ENCODE assay signal across 11 cellular contexts in the genomic region with DNA sequence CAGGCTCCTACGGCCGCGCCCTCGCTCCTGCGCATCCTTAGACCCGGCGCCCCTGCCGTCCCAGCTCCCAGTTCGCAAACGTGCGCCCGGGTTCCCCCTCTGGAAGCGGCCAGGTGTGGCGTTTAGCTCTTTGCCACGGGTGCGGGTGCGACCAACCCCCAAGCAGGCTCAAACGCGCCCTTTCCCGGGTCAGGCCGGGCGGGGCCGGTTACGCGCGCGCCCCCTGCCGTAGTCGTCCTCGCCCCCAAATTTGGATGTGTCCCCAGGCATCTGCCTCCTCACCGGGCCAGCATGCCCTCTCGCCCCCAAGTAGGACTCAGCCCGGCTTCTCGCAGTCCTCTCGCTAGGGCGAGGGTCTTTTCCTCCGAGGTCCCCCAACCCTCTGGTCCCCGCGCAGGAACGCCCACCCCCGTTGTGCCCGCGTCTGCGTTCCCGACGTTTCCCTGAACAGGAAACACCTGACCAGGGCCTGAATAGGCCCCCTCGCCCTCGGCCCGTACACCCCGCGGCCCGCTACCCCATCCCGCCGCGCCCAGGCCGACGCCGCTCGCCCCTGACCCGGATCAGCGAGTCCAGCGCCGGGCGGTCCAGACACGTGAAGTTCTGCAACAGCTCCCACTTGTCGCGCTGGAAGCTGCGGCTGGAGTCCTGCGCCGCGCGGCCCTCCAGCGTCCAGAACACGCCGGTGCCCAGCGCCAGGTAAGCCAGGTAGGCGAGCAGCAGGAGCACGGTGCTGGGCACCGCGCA. TPM values are rescaled to one million over a fixed set of nuclear protein-coding genes. Genes with fewer than 3 reads are reported as not detected.
A peak's percentile ranks its signal among the peaks of the same experiment; 100 is the strongest.
DNase-seq lines count a peak whose midpoint lies in the region; ATAC-seq and TF ChIP-seq lines count a peak whose summit lies in the region.
"Had no signal": no experiment of that assay in that cellular context is flagged by ENCODE, and none has a peak within 500 bp of the region (broad histone marks: within the 10 kb centered on the region; RNA-seq: fewer than 3 reads in every experiment).

No MANE protein-coding gene starts in this region.

- H3K27me3 ChIP-seq in BLaER1 treated with 17β-estradiol and CSF1 and Interleukin-3, amounts not matched to agents 10 nM and 100 nM: peaks cover 34 to 53% (median 41%) of the 10 kb centered on the region in 11 experiments
- H3K27me3 ChIP-seq in heart left ventricle (peaks cover 17 to 59% (median 41%) of the 10 kb centered on the region in 9 donors), parathyroid adenoma (ENCODE audit: control insufficient read depth, insufficient read depth, low read length) (peaks cover 14% of the 10 kb centered on the region), MG63 (no peaks in the 10 kb centered on the region)

- peak overlapping the region; percentile 22 to 74 (median 53); a peak in 19 of 22 replicates for H3K9ac ChIP-seq in BLaER1 treated with 17β-estradiol and CSF1 and Interleukin-3, amounts not matched to agents 10 nM and 100 nM
- H3K9ac ChIP-seq in parathyroid adenoma: no peak overlapping the region

- ATAC-seq in heart left ventricle: peak in 1 of 4 donors; percentile 28
- no peak for ATAC-seq in HG02938 (IDR thresholded peaks at IDR 0.05; ENCODE audit: unreplicated experiment)
- ATAC-seq: gastroesophageal sphincter had no signal

- peak overlapping the region; percentile 41 to 66 (median 58) for H3K4me3 ChIP-seq in BLaER1 treated with 17β-estradiol and CSF1 and Interleukin-3, amounts not matched to agents 10 nM and 100 nM
- H3K4me3 ChIP-seq in heart left ventricle (peak overlapping the region; percentile 10 to 57 (median 32)), parathyroid adenoma (ENCODE audit: low read depth, low read length) (peak overlapping the region; percentile 14), MG63 (no peak overlapping the region)
- H3K4me3 ChIP-seq: PC-9 had no signal

- TF ChIP-seq CTCF in heart left ventricle (IDR thresholded peaks at IDR 0.05) (no peak), parathyroid adenoma (IDR thresholded peaks at IDR 0.05) (no peak)

- TF ChIP-seq POLR2A in heart left ventricle (IDR thresholded peaks at IDR 0.05): no peak

- no peaks in the 10 kb centered on the region for H3K79me2 ChIP-seq in parathyroid adenoma

- H3K4me2 ChIP-seq in BLaER1 treated with 17β-estradiol and CSF1 and Interleukin-3, amounts not matched to agents 10 nM and 100 nM: peak overlapping the region; percentile 91 to 100 (median 99)
- peak overlapping the region; percentile 51 for H3K4me2 ChIP-seq in parathyroid adenoma (ENCODE audit: low read length)
- H3K4me2 ChIP-seq: PC-9 had no signal

- peak overlapping the region in 7 of 11 experiments; percentile 7 to 73 (median 55); a peak in 13 of 22 replicates for H3K27ac ChIP-seq in BLaER1 treated with 17β-estradiol and CSF1 and Interleukin-3, amounts not matched to agents 10 nM and 100 nM
- H3K27ac ChIP-seq in heart left ventricle (no peak overlapping the region), parathyroid adenoma (no peak overlapping the region)
- H3K27ac ChIP-seq: brain microvascular endothelial cell, gastroesophageal sphincter, PC-9 had no signal

- peak overlapping the region; percentile 58 for H2AFZ ChIP-seq in parathyroid adenoma
- H2AFZ ChIP-seq: PC-9 had no signal

- DNase-seq in NCI-H146 treated with DMSO at 0.1 percent for 48 hours (lab: John Stamatoyannopoulos, UW; ENCODE audit: unreplicated experiment) (peak; percentile 53), heart left ventricle (peak in 1 of 5 donors; percentile 60), NCI-H2107 (lab: John Stamatoyannopoulos, UW) (no peak), MG63 (no peak), RPMI8226 (no peak)
- DNase-seq: brain microvascular endothelial cell, PC-9 had no signal

- no peaks in the 10 kb centered on the region for H3K36me3 ChIP-seq in BLaER1 treated with 17β-estradiol and CSF1 and Interleukin-3, amounts not matched to agents 10 nM and 100 nM
- H3K36me3 ChIP-seq in heart left ventricle (no peaks in the 10 kb centered on the region), parathyroid adenoma (ENCODE audit: control insufficient read depth, insufficient read depth, low read length) (no peaks in the 10 kb centered on the region), MG63 (no peaks in the 10 kb centered on the region)
- H3K36me3 ChIP-seq: brain microvascular endothelial cell, gastroesophageal sphincter had no signal

- intact Hi-C loops in heart left ventricle (cut with DNase I): loop anchor here in 1 of 10 donors (5.0 kb wide), 1 partner anchor 441 kb away; no protein-coding TSS in a partner anchor

- no peaks in the 10 kb centered on the region for H3K9me3 ChIP-seq in BLaER1 treated with 17β-estradiol and CSF1 and Interleukin-3, amounts not matched to agents 10 nM and 100 nM (replicated peaks in 1 of 11)
- H3K9me3 ChIP-seq in heart left ventricle (no peaks in the 10 kb centered on the region), parathyroid adenoma (ENCODE audit: control insufficient read depth, low read length) (no peaks in the 10 kb centered on the region), MG63 (no peaks in the 10 kb centered on the region)
- H3K9me3 ChIP-seq: gastroesophageal sphincter had no signal

- H3K4me1 ChIP-seq in BLaER1 treated with 17β-estradiol and CSF1 and Interleukin-3, amounts not matched to agents 10 nM and 100 nM: peaks cover 25 to 67% (median 57%) of the 10 kb centered on the region in 10 experiments
- peaks cover 0 to 17% (median 10%) of the 10 kb centered on the region in 12 donors for H3K4me1 ChIP-seq in heart left ventricle
- no peaks in the 10 kb centered on the region for H3K4me1 ChIP-seq in parathyroid adenoma

- WGBS in heart left ventricle, 4 donors: 1 to 4% (median 2%) methylated on average over 15 to 80 of the region's 80 CpGs

- H4K20me1 ChIP-seq in BLaER1 treated with 17β-estradiol and CSF1 and Interleukin-3, amounts not matched to agents 10 nM and 100 nM: peaks cover 0 to 38% (median 14%) of the 10 kb centered on the region in 11 experiments; a peak in 11 of 22 replicates

RNA-seq across cellular contexts. Expression of a gene that starts 0.5 kb away (rescaled TPM):
- total RNA-seq in heart left ventricle: under 1 TPM in 4 of 9 donors, not detected in 5; 0.19 to 0.36 (median 0.22) TPM
- under 1 TPM; 0.06 to 0.34 TPM for polyA plus RNA-seq in heart left ventricle
- total RNA-seq in MG63 (2014; rRNA removed; shearing (Covaris generic); ENCODE audit: low replicate concordance): not detected in 2 replicates
- total RNA-seq: PC-9 had no signal

RNA-seq across cellular contexts. Expression of a gene that starts 8.8 kb away (rescaled TPM):
- total RNA-seq in heart left ventricle: not detected
- polyA plus RNA-seq in heart left ventricle: not detected
- not detected in 2 replicates for total RNA-seq in MG63 (2014; rRNA removed; shearing (Covaris generic); ENCODE audit: low replicate concordance)
- total RNA-seq: gastroesophageal sphincter, PC-9 had no signal

Comparison
In these comparisons a context has a peak if more than half of its experiments do, and no peak if none do; other contexts are left out.
1. H3K27ac ChIP-seq: peak in BLaER1 treated with 17β-estradiol and CSF1 and Interleukin-3, amounts not matched to agents 10 nM and 100 nM (7 of 11); none in heart left ventricle (0 of 12) and parathyroid adenoma (single experiment).